Comparison of ENCODE assay signal across 19 cellular contexts in genomic region chr19:35297922-35298321, GRCh38. TPM values are rescaled to one million over a fixed set of nuclear protein-coding genes. Genes with fewer than 3 reads are reported as not detected.
DNase-seq lines count a peak whose midpoint lies in the region; ATAC-seq and TF ChIP-seq lines count a peak whose summit lies in the region.
"Had no signal": no experiment of that assay in that cellular context is flagged by ENCODE, and none has a peak within 500 bp of the region (broad histone marks: within the 10 kb centered on the region; RNA-seq: fewer than 3 reads in every experiment).

No MANE protein-coding gene starts in this region.

- no peak overlapping the region for H2AFZ ChIP-seq in neuronal stem cell (ENCODE audit: low read length)

- H3K4me3 ChIP-seq in right cardiac atrium (ENCODE audit: low read length) (no peak overlapping the region), neuronal stem cell (ENCODE audit: low read length in 2 of 2) (peak overlapping the region in 1 of 2 donors; percentile 75), prostate gland (no peak overlapping the region)
- H3K4me3 ChIP-seq: HAP-1, SJCRH30 had no signal

- peaks cover 0 to 3% of the 10 kb centered on the region in 2 donors for H3K36me3 ChIP-seq in neuronal stem cell (replicated peaks in 1 of 2; ENCODE audit: control insufficient read depth in 2 of 2, insufficient read depth in 2 of 2, low read length in 2 of 2)
- no peaks in the 10 kb centered on the region for H3K36me3 ChIP-seq in prostate gland
- H3K36me3 ChIP-seq: HAP-1, SJCRH30 had no signal

- TF ChIP-seq POLR2A in prostate gland (IDR thresholded peaks at IDR 0.05), result no peak

- no peaks in the 10 kb centered on the region for H3K4me1 ChIP-seq in right cardiac atrium (ENCODE audit: control insufficient read depth, insufficient read depth, low read length)
- peaks cover 0 to 12% of the 10 kb centered on the region in 2 donors for H3K4me1 ChIP-seq in neuronal stem cell (ENCODE audit: control insufficient read depth in 2 of 2, insufficient read depth in 1 of 2, low read depth in 1 of 2, low read length in 2 of 2)
- no peaks in the 10 kb centered on the region for H3K4me1 ChIP-seq in prostate gland (replicated peaks)
- H3K4me1 ChIP-seq: HAP-1 had no signal

- H3K4me2 ChIP-seq in neuronal stem cell (ENCODE audit: insufficient read depth, low read length, poor library complexity, severe bottlenecking), result no peak overlapping the region

- H3K4ac ChIP-seq in neuronal stem cell (ENCODE audit: low read length), result peak overlapping the region; percentile 56

- WGBS in right cardiac atrium, result 98% methylated on average over 2 of the region's 2 CpGs
- 97% methylated on average over 2 of the region's 2 CpGs; no CpG with 5 or more reads in 1 of the 2 donors for WGBS in neuronal stem cell (ENCODE audit: extremely low coverage in 2 of 2, insufficient read length in 2 of 2, insufficient replicate concordance in 1 of 2), 2 donors
- WGBS in prostate gland, result 93% methylated on average over 2 of the region's 2 CpGs

- no peak overlapping the region for H2BK15ac ChIP-seq in neuronal stem cell (ENCODE audit: low read length)

- no peak overlapping the region for H2AK5ac ChIP-seq in neuronal stem cell (ENCODE audit: low read depth, low read length)

- peak overlapping the region; percentile 70 for H4K8ac ChIP-seq in neuronal stem cell (ENCODE audit: low read depth, low read length)

- H3K9me3 ChIP-seq in right cardiac atrium (ENCODE audit: control insufficient read depth, low read length) (no peaks in the 10 kb centered on the region), neuronal stem cell (replicated peaks in 1 of 2; ENCODE audit: control insufficient read depth in 2 of 2, insufficient read depth in 1 of 2, low read depth in 1 of 2, low read length in 2 of 2) (peaks cover 0 to 12% of the 10 kb centered on the region in 2 donors), prostate gland (no peaks in the 10 kb centered on the region)
- H3K9me3 ChIP-seq: HAP-1, SJCRH30 had no signal

- peak overlapping the region; percentile 96 for H4K91ac ChIP-seq in neuronal stem cell (ENCODE audit: low read depth, low read length, poor library complexity)

- no peak overlapping the region for H2BK12ac ChIP-seq in neuronal stem cell (ENCODE audit: low read length)

- peak overlapping the region; percentile 72 for H3K18ac ChIP-seq in neuronal stem cell (ENCODE audit: low read length)

- peak overlapping the region; percentile 76 for H3K14ac ChIP-seq in neuronal stem cell (ENCODE audit: low read length)

- H3K27ac ChIP-seq in right cardiac atrium (ENCODE audit: low read length) (no peak overlapping the region), neuronal stem cell (replicated peaks; ENCODE audit: low read length) (no peak overlapping the region), prostate gland (no peak overlapping the region)
- H3K27ac ChIP-seq: 22Rv1, SJCRH30 had no signal

- no peak for TF ChIP-seq CTCF in prostate gland (IDR thresholded peaks at IDR 0.05)

- H2BK120ac ChIP-seq in neuronal stem cell (ENCODE audit: low read depth, low read length), result no peak overlapping the region

- intact Hi-C loops in Right ventricle myocardium inferior (cut with DNase I) (no loop called here), right cardiac atrium (cut with DNase I) (no loop called here), prostate gland (cut with DNase I) (no loop called here)

- H2BK5ac ChIP-seq in neuronal stem cell (ENCODE audit: low read length), result no peak overlapping the region

- no peak for ATAC-seq in Right ventricle myocardium inferior
- ATAC-seq in right cardiac atrium, result no peak

- H3K27me3 ChIP-seq in right cardiac atrium (ENCODE audit: control insufficient read depth, insufficient read depth) (no peaks in the 10 kb centered on the region), neuronal stem cell (ENCODE audit: control insufficient read depth in 3 of 3, insufficient read depth in 3 of 3, low read depth in 1 of 3, low read length in 3 of 3) (peaks cover 0 to 10% (median 8%) of the 10 kb centered on the region in 3 experiments), prostate gland (replicated peaks; ENCODE audit: insufficient read depth) (no peaks in the 10 kb centered on the region)
- H3K27me3 ChIP-seq: SJCRH30 had no signal

- H3K9ac ChIP-seq in neuronal stem cell (ENCODE audit: low read depth, low read length, poor library complexity), result peak overlapping the region; percentile 46

- H3K79me1 ChIP-seq in neuronal stem cell (ENCODE audit: low read depth, low read length), result peaks cover 10% of the 10 kb centered on the region

- H3K23ac ChIP-seq in neuronal stem cell (ENCODE audit: low read depth, low read length, poor library complexity), result peak overlapping the region; percentile 94

- DNase-seq in Right ventricle myocardium inferior (ENCODE audit: missing footprints) (peak; percentile 5), right cardiac atrium (no peak), neuronal stem cell (ENCODE audit: low spot score) (no peak), prostate gland (ENCODE audit: low spot score) (no peak)
- DNase-seq: AML-193, DMS79, MM.1S, NCI-H1092, NCI-H1436 treated with DMSO at 0.1 percent for 48 hours, NCI-H2029, NCI-H2171, NCI-H526, SJCRH30 had no signal

RNA-seq across cellular contexts. Expression of gene MAG, which starts 6.0 kb away (rescaled TPM):
- not detected for total RNA-seq in Right ventricle myocardium inferior
- not detected for total RNA-seq in right cardiac atrium
- polyA plus RNA-seq in right cardiac atrium, result 1.3 TPM
- polyA plus RNA-seq in neuronal stem cell (2013, experiment 1 of 2), result not detected
- not detected for polyA plus RNA-seq in neuronal stem cell (2013, experiment 2 of 2)
- total RNA-seq in prostate gland, result 10 to 100 TPM in 1 of 2 donors, not detected in 1; 13.9 TPM
- total RNA-seq: HT-29, LHCN-M2 had no signal
- polyA plus RNA-seq: CD14-positive monocyte had no signal

RNA-seq across cellular contexts. Expression of gene HAMP, which starts 15.6 kb away (rescaled TPM):
- total RNA-seq in Right ventricle myocardium inferior (not detected), right cardiac atrium (100 to 1,000 TPM; 164 to 286 (median 230) TPM), prostate gland (1 to 10 TPM; 2.0 to 2.2 TPM)
- polyA plus RNA-seq in right cardiac atrium, result 406 TPM
- polyA plus RNA-seq in neuronal stem cell (2013, experiment 1 of 2), result not detected
- polyA plus RNA-seq in neuronal stem cell (2013, experiment 2 of 2), result 0.01 TPM
- total RNA-seq: LHCN-M2 had no signal
- polyA plus RNA-seq: CD14-positive monocyte, IgD-negative memory B cell had no signal

RNA-seq across cellular contexts. Expression of gene USF2, which starts 29.2 kb away (rescaled TPM):
- total RNA-seq in Right ventricle myocardium inferior (151 TPM), right cardiac atrium (100 to 1,000 TPM; 182 to 270 (median 239) TPM), prostate gland (100 to 1,000 TPM; 107 to 151 TPM)
- polyA plus RNA-seq in right cardiac atrium, result 332 TPM
- polyA plus RNA-seq in neuronal stem cell (2013, experiment 1 of 2), result 132 TPM
- 132 TPM for polyA plus RNA-seq in neuronal stem cell (2013, experiment 2 of 2)

RNA-seq across cellular contexts. Expression of gene CD22, which starts 31.1 kb away (rescaled TPM):
- total RNA-seq in Right ventricle myocardium inferior (0.19 TPM), right cardiac atrium (under 1 TPM; 0.54 to 0.80 (median 0.72) TPM), prostate gland (10 to 100 TPM in 1 of 2 donors, not detected in 1; 14.0 TPM)
- 0.20 TPM for polyA plus RNA-seq in right cardiac atrium
- polyA plus RNA-seq in neuronal stem cell (2013, experiment 1 of 2), result not detected
- polyA plus RNA-seq in neuronal stem cell (2013, experiment 2 of 2), result 0.04 TPM

RNA-seq across cellular contexts. Expression of gene LSR, which starts 49.1 kb away (rescaled TPM):
- total RNA-seq in Right ventricle myocardium inferior, result 6.8 TPM
- 1 to 10 TPM; 4.6 to 8.9 (median 4.8) TPM for total RNA-seq in right cardiac atrium
- 5.0 TPM for polyA plus RNA-seq in right cardiac atrium
- polyA plus RNA-seq in neuronal stem cell (2013, experiment 1 of 2), result 36.5 TPM
- 37.1 TPM for polyA plus RNA-seq in neuronal stem cell (2013, experiment 2 of 2)
- total RNA-seq in prostate gland, result 100 to 1,000 TPM; 119 to 202 TPM

Comparison
In these comparisons a context has a peak if more than half of its experiments do, and no peak if none do; other contexts are left out.
1. RNA of gene HAMP, which starts 15.6 kb away (total RNA-seq): 164 to 286 TPM in right cardiac atrium; 2.0 to 2.2 TPM in prostate gland and not detected in Right ventricle myocardium inferior (single experiment); every median in the first group is over 10 times any median in the second.